Comparison of ENCODE assay signal across 12 cellular contexts in genomic region chr5:56676091-56676768, GRCh38.
A peak's percentile ranks its signal among the peaks of the same experiment; 100 is the strongest.
DNase-seq lines count a peak whose midpoint lies in the region; ATAC-seq, FAIRE-seq and TF ChIP-seq lines count a peak whose summit lies in the region.
"Had no signal": no experiment of that assay in that cellular context is flagged by ENCODE, and none has a peak within 500 bp of the region (broad histone marks: within the 10 kb centered on the region; RNA-seq: fewer than 3 reads in every experiment).

No MANE protein-coding gene starts in this region.

- H3K27ac ChIP-seq in small intestine (ENCODE audit: low read depth in 1 of 2, low read length in 1 of 2), result peak overlapping the region in 1 of 2 donors; percentile 21

- no peaks in the 10 kb centered on the region for H3K27me3 ChIP-seq in small intestine (ENCODE audit: control insufficient read depth in 2 of 2, insufficient read depth in 2 of 2, low read length in 2 of 2)

- H3K4me3 Mint-ChIP-seq in chondrocyte (ENCODE audit: unreplicated experiment), result no peak overlapping the region
- no peak overlapping the region for H3K4me3 Mint-ChIP-seq in naive thymus-derived CD8-positive, alpha-beta T cell
- H3K4me3 Mint-ChIP-seq: activated naive CD8-positive, alpha-beta T cell; CD8-positive, alpha-beta memory T cell; HFFc6 had no signal

- WGBS in small intestine, 3 donors, result 26 to 60% (median 31%) methylated on average over 4 of the region's 4 CpGs

- H3K4me1 Mint-ChIP-seq in chondrocyte (ENCODE audit: low read depth), result peaks cover 50% of the 10 kb centered on the region
- peaks cover 10 to 56% (median 11%) of the 10 kb centered on the region in 4 donors for H3K4me1 Mint-ChIP-seq in naive thymus-derived CD8-positive, alpha-beta T cell

- H3K36me3 Mint-ChIP-seq in chondrocyte (ENCODE audit: low read depth), result no peaks in the 10 kb centered on the region
- H3K36me3 Mint-ChIP-seq in naive thymus-derived CD8-positive, alpha-beta T cell, result no peaks in the 10 kb centered on the region

- H3K9me3 ChIP-seq in small intestine (ENCODE audit: control insufficient read depth, low read depth), result no peaks in the 10 kb centered on the region

- POLR2A ChIA-PET in naive thymus-derived CD8-positive, alpha-beta T cell (lab: Charles Lee), result no interaction called here

- H3K9me3 Mint-ChIP-seq in chondrocyte (ENCODE audit: low read depth), result no peaks in the 10 kb centered on the region
- H3K9me3 Mint-ChIP-seq in naive thymus-derived CD8-positive, alpha-beta T cell, result peaks cover 0 to 10% (median 0%) of the 10 kb centered on the region in 9 donors
- H3K9me3 Mint-ChIP-seq: CD8-positive, alpha-beta memory T cell; HFFc6 had no signal

- FAIRE-seq in small intestine (lab: Jason Lieb, UNC) (no peak), RCC 7860 (lab: Jason Lieb, UNC) (no peak)

- DNase-seq in HT1080 (ENCODE audit: low read depth), result peak; percentile 4
- DNase-seq in chondrocyte (ENCODE audit: low spot score), result no peak
- DNase-seq in small intestine, result peak; percentile 77
- no peak for DNase-seq in RCC 7860 (ENCODE audit: low spot score)
- no peak for DNase-seq in naive thymus-derived CD8-positive, alpha-beta T cell
- DNase-seq in activated naive CD4-positive, alpha-beta T cell treated with Interleukin-2 at 50 U/mL for 16 hours, result no peak
- DNase-seq: CD8-positive, alpha-beta memory T cell; HFFc6; NCI-H510A treated with DMSO at 0.1 percent for 48 hours had no signal

- no peaks in the 10 kb centered on the region for H3K36me3 ChIP-seq in small intestine (ENCODE audit: control insufficient read depth in 2 of 2, insufficient read depth in 2 of 2, low read length in 2 of 2)

- TF ChIP-seq CTCF in chondrocyte (IDR thresholded peaks at IDR 0.05), result no peak

- ATAC-seq in GM19023 (IDR thresholded peaks at IDR 0.05; ENCODE audit: unreplicated experiment) (peak; percentile 81), HG03139 (IDR thresholded peaks at IDR 0.05; ENCODE audit: unreplicated experiment) (no peak)
- no peak for ATAC-seq in naive thymus-derived CD8-positive, alpha-beta T cell

- peaks cover 3 to 5% of the 10 kb centered on the region in 2 donors for H3K4me1 ChIP-seq in small intestine (ENCODE audit: control insufficient read depth in 2 of 2, insufficient read depth in 1 of 2, low read depth in 1 of 2, low read length in 1 of 2)

- H3K4me3 ChIP-seq in small intestine (ENCODE audit: low read depth in 1 of 2, low read length in 2 of 2), result no peak overlapping the region

- no peaks in the 10 kb centered on the region for H3K27me3 Mint-ChIP-seq in chondrocyte (ENCODE audit: low read depth)
- H3K27me3 Mint-ChIP-seq in naive thymus-derived CD8-positive, alpha-beta T cell, result peaks cover 0 to 4% (median 0%) of the 10 kb centered on the region in 5 donors
- H3K27me3 Mint-ChIP-seq: activated naive CD8-positive, alpha-beta T cell had no signal

- peak overlapping the region; percentile 19 for H3K27ac Mint-ChIP-seq in chondrocyte (ENCODE audit: unreplicated experiment)
- no peak overlapping the region for H3K27ac Mint-ChIP-seq in naive thymus-derived CD8-positive, alpha-beta T cell
- H3K27ac Mint-ChIP-seq: activated naive CD8-positive, alpha-beta T cell; CD8-positive, alpha-beta memory T cell; HFFc6 had no signal

Comparison
In these comparisons a context has a peak if more than half of its experiments do, and no peak if none do; other contexts are left out.
1. DNase-seq: peak in HT1080 (single experiment) and small intestine (single experiment); none in chondrocyte (single experiment), RCC 7860 (single experiment), naive thymus-derived CD8-positive, alpha-beta T cell (0 of 10) and activated naive CD4-positive, alpha-beta T cell treated with Interleukin-2 at 50 U/mL for 16 hours (single experiment).